Comparison of ENCODE assay signal across 1 cellular context in genomic region chr7:37920619-37921339, GRCh38.
TF ChIP-seq lines count a peak whose summit lies in the region.

Gene EPDR1, plus strand, starts transcription at chr7:37920640. Its CDS starts 300 bp downstream, at chr7:37920940.

TF ChIP-seq in HepG2, 621 proteins besides CTCF, POLR2A, EP300 and RAD21 (continued from another document and continues in another):
- TF ChIP-seq ATF5 (CRISPR knock-in tag; IDR thresholded peaks at IDR 0.05; ENCODE audit: low read depth) (peak; percentile 64; the same call in 1 of the 2 replicates), ZSCAN25 (CRISPR knock-in tag; IDR thresholded peaks at IDR 0.05) (peak; percentile 59; the same call in 1 of the 2 replicates), ZNF121 (CRISPR knock-in tag; IDR thresholded peaks at IDR 0.05) (no peak), ZNF570 (CRISPR knock-in tag; IDR thresholded peaks at IDR 0.05; ENCODE audit: borderline replicate concordance) (0 out of 2 replicates have a peak, but pooled peaks have one; percentile 27), ZNF878 (CRISPR knock-in tag; IDR thresholded peaks at IDR 0.05) (no peak; the same call in 1 of the 2 replicates), ZNF562 (CRISPR knock-in tag; IDR thresholded peaks at IDR 0.05; ENCODE audit: borderline replicate concordance) (no peak), ZNF788 (CRISPR knock-in tag; IDR thresholded peaks at IDR 0.05; ENCODE audit: borderline replicate concordance) (peak; percentile 74; the same call in 1 of the 2 replicates), ZNF205 (CRISPR knock-in tag; IDR thresholded peaks at IDR 0.05) (peak; percentile 30; the same call in 1 of the 2 replicates), REXO4 (CRISPR knock-in tag; IDR thresholded peaks at IDR 0.05; ENCODE audit: borderline replicate concordance) (no peak), PRDM15 (CRISPR knock-in tag; IDR thresholded peaks at IDR 0.05) (0 out of 2 replicates have a peak, but pooled peaks have one; percentile 46), POGZ (CRISPR knock-in tag; IDR thresholded peaks at IDR 0.05) (peak; percentile 44; the same call in 1 of the 2 replicates), ZNF20 (CRISPR knock-in tag; IDR thresholded peaks at IDR 0.05) (no peak), ZFP62 (CRISPR knock-in tag; IDR thresholded peaks at IDR 0.05) (no peak), E2F1 (CRISPR knock-in tag; IDR thresholded peaks at IDR 0.05) (peak; percentile 59; the same call in 1 of the 2 replicates), ZNF142 (CRISPR knock-in tag; IDR thresholded peaks at IDR 0.05) (peak; percentile 36; the same call in 1 of the 2 replicates), ZNF770 (CRISPR knock-in tag; IDR thresholded peaks at IDR 0.05) (0 out of 2 replicates have a peak, but pooled peaks have one; percentile 38), TMF1 (CRISPR knock-in tag; IDR thresholded peaks at IDR 0.05; ENCODE audit: low read depth) (peak; percentile 80; the same call in 1 of the 2 replicates), PHF20 (CRISPR knock-in tag; IDR thresholded peaks at IDR 0.05) (peak; percentile 39; the same call in 1 of the 2 replicates), ZNF790 (CRISPR knock-in tag; IDR thresholded peaks at IDR 0.05; ENCODE audit: borderline replicate concordance) (0 out of 2 replicates have a peak, but pooled peaks have one; percentile 6), ZNF235 (CRISPR knock-in tag; IDR thresholded peaks at IDR 0.05; ENCODE audit: borderline replicate concordance) (no peak), ESRRA (CRISPR knock-in tag; IDR thresholded peaks at IDR 0.05; ENCODE audit: low read depth) (peak; percentile 56), ZNF776 (CRISPR knock-in tag; IDR thresholded peaks at IDR 0.05) (peak; percentile 78; the same call in 1 of the 2 replicates), GABPA (IDR thresholded peaks at IDR 0.05; ENCODE audit: low read depth, low read length) (no peak; the same call in 1 of the 2 replicates), GABPA (CRISPR knock-in tag; IDR thresholded peaks at IDR 0.05; ENCODE audit: low read depth) (peak; percentile 61; the same call in 1 of the 2 replicates), ZNF883 (CRISPR knock-in tag; IDR thresholded peaks at IDR 0.05; ENCODE audit: not compliant biosample characterization) (peak; percentile 93), THYN1 (CRISPR knock-in tag; IDR thresholded peaks at IDR 0.05; ENCODE audit: borderline replicate concordance, low read depth) (no peak), ZBTB10 (CRISPR knock-in tag; IDR thresholded peaks at IDR 0.05; ENCODE audit: borderline replicate concordance) (peak; percentile 73; the same call in 1 of the 2 replicates), FIP1L1 (IDR thresholded peaks at IDR 0.05; ENCODE audit: borderline replicate concordance, insufficient read depth, low read depth, low read length) (no peak), NCOA2 (CRISPR knock-in tag; IDR thresholded peaks at IDR 0.05) (0 out of 2 replicates have a peak, but pooled peaks have one; percentile 2), RCOR2 (CRISPR knock-in tag; IDR thresholded peaks at IDR 0.05) (no peak), FOXK2 (IDR thresholded peaks at IDR 0.05) (no peak), BCL3 (CRISPR knock-in tag; IDR thresholded peaks at IDR 0.05) (peak; percentile 55; the same call in 1 of the 2 replicates), SIX4 (CRISPR knock-in tag; IDR thresholded peaks at IDR 0.05) (0 out of 2 replicates have a peak, but pooled peaks have one; percentile 25), MIXL1 (CRISPR knock-in tag; IDR thresholded peaks at IDR 0.05) (no peak), ZBTB7A (CRISPR knock-in tag; IDR thresholded peaks at IDR 0.05) (no peak; the same call in 1 of the 2 replicates), ETV5 (CRISPR knock-in tag; IDR thresholded peaks at IDR 0.05; ENCODE audit: borderline replicate concordance) (peak; percentile 41; the same call in 1 of the 2 replicates), ZNF800 (CRISPR knock-in tag; IDR thresholded peaks at IDR 0.05) (peak; percentile 54; the same call in 1 of the 2 replicates), ELF3 (CRISPR knock-in tag; IDR thresholded peaks at IDR 0.05) (peak; percentile 48; the same call in 1 of the 2 replicates), ZBTB20 (CRISPR knock-in tag; IDR thresholded peaks at IDR 0.05; ENCODE audit: borderline replicate concordance, low read depth) (0 out of 2 replicates have a peak, but pooled peaks have one; percentile 32), ZSCAN21 (CRISPR knock-in tag; IDR thresholded peaks at IDR 0.05; ENCODE audit: borderline replicate concordance) (peak; percentile 75; the same call in 1 of the 2 replicates), HIVEP1 (CRISPR knock-in tag; IDR thresholded peaks at IDR 0.05) (no peak)
